2 cellular contexts compared by ENCODE assay signal in the genomic region with DNA sequence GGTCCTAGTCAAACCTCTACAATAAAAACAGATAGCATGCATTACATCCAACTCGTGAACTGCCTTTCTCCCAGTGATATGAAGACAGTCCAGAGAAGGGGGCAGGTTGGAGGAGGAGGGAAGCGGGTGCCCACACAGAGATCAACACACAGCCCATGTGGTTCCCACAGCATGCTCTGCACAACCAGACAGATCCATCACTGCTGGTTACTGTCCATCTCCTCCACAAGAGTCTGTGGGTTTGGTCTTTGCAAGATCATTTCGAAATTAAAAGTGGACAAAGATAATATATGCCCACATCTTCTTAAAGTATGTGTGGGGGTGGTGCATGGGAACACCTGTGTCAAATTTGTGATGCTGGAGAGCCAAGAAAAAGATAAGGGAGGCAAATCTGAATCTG.
A peak's percentile ranks its signal among the peaks of the same experiment; 100 is the strongest.
TF ChIP-seq lines count a peak whose summit lies in the region.

No MANE protein-coding gene starts in this region.

TF ChIP-seq in HepG2, 621 proteins besides CTCF, POLR2A, EP300 and RAD21:
- TF ChIP-seq TEAD2 (CRISPR knock-in tag; IDR thresholded peaks at IDR 0.05) (no peak), RBM22 (optimal IDR thresholded peaks at IDR 0.05; ENCODE audit: low read length) (peak; percentile 55)

TF ChIP-seq in HEK293, 187 proteins besides CTCF, POLR2A, EP300 and RAD21:
- TF ChIP-seq ZIC2 (tag by site-specific recombination; IDR thresholded peaks at IDR 0.05) (0 out of 2 replicates have a peak, but pooled peaks have one; percentile 17), ZNF837 (tag by site-specific recombination; IDR thresholded peaks at IDR 0.05) (no peak), ZNF2 (tag by site-specific recombination; IDR thresholded peaks at IDR 0.05) (no peak), ZNF426 (tag by site-specific recombination; IDR thresholded peaks at IDR 0.05) (no peak), ZNF175 (tag by site-specific recombination; IDR thresholded peaks at IDR 0.05) (no peak), ZNF830 (tag by site-specific recombination; IDR thresholded peaks at IDR 0.05; ENCODE audit: low read depth) (no peak), ZNF530 (tag by site-specific recombination; IDR thresholded peaks at IDR 0.05; ENCODE audit: low read depth) (no peak), ZNF600 (tag by site-specific recombination; IDR thresholded peaks at IDR 0.05) (peak; percentile 86), SETDB1 (IDR thresholded peaks at IDR 0.05; ENCODE audit: insufficient read length, low read length) (no peak), KLF16 (tag by site-specific recombination; IDR thresholded peaks at IDR 0.05) (no peak), ZNF558 (tag by site-specific recombination; IDR thresholded peaks at IDR 0.05) (no peak), ZNF10 (tag by site-specific recombination; IDR thresholded peaks at IDR 0.05) (no peak), KLF1 (tag by site-specific recombination; IDR thresholded peaks at IDR 0.05) (no peak), EGR2 (tag by site-specific recombination; IDR thresholded peaks at IDR 0.05; ENCODE audit: low read depth) (peak; percentile 63; the same call in 1 of the 2 replicates), ZNF621 (tag by site-specific recombination; IDR thresholded peaks at IDR 0.05) (no peak), ZNF555 (tag by site-specific recombination; conservative IDR thresholded peaks at IDR 0.05) (no peak), REPIN1 (tag by site-specific recombination; IDR thresholded peaks at IDR 0.05; ENCODE audit: low read depth) (no peak), ZXDB (tag by site-specific recombination; IDR thresholded peaks at IDR 0.05) (no peak)
- TF ChIP-seq, protein P1, sequence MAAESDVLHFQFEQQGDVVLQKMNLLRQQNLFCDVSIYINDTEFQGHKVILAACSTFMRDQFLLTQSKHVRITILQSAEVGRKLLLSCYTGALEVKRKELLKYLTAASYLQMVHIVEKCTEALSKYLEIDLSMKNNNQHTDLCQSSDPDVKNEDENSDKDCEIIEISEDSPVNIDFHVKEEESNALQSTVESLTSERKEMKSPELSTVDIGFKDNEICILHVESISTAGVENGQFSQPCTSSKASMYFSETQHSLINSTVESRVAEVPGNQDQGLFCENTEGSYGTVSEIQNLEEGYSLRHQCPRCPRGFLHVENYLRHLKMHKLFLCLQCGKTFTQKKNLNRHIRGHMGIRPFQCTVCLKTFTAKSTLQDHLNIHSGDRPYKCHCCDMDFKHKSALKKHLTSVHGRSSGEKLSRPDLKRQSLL (tag by site-specific recombination; IDR thresholded peaks at IDR 0.05), result no peak
- TF ChIP-seq, protein P2, sequence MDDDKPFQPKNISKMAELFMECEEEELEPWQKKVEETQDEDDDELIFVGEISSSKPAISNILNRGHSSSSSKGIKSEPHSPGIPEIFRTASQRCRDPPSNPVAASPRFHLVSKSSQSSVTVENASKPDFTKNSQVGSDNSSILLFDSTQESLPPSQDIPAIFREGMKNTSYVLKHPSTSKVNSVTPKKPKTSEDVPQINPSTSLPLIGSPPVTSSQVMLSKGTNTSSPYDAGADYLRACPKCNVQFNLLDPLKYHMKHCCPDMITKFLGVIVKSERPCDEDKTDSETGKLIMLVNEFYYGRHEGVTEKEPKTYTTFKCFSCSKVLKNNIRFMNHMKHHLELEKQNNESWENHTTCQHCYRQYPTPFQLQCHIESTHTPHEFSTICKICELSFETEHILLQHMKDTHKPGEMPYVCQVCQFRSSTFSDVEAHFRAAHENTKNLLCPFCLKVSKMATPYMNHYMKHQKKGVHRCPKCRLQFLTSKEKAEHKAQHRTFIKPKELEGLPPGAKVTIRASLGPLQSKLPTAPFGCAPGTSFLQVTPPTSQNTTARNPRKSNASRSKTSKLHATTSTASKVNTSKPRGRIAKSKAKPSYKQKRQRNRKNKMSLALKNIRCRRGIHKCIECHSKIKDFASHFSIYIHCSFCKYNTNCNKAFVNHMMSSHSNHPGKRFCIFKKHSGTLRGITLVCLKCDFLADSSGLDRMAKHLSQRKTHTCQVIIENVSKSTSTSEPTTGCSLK (tag by site-specific recombination; IDR thresholded peaks at IDR 0.05), result no peak
